Comparison of ENCODE assay signal across 1 cellular context in the genomic region with DNA sequence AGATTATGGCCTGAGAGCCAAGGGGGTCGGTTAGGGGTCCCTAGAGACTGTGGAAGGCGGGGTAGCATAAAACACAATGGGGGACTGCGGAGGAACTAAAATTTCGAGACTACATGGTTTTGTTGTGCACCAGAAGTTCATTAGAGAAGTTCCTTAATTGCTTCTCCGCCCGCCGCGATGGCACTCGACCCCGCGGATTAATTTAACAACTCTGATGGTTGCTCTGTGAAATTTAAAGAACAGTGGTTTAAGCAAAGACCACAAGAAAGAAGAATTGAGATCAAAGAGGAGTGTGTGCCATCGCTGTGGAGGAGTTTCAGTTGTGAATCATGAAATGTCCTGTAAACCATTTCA.
TF ChIP-seq lines count a peak whose summit lies in the region.

No MANE protein-coding gene starts in this region.

TF ChIP-seq in IMR-90, 13 proteins besides CTCF, POLR2A, EP300 and RAD21 (continued from another document):
- TF ChIP-seq RCOR1 (IDR thresholded peaks at IDR 0.05; ENCODE audit: insufficient replicate concordance, low read length): no peak
